Comparison of ENCODE assay signal across 8 cellular contexts in genomic region chr14:50619569-50620141, GRCh38. TPM values are rescaled to one million over a fixed set of nuclear protein-coding genes. Genes with fewer than 3 reads are reported as not detected.
DNase-seq lines count a peak whose midpoint lies in the region; ATAC-seq and TF ChIP-seq lines count a peak whose summit lies in the region.

No MANE protein-coding gene starts in this region.

- CTCF ChIA-PET in SK-N-SH (lab: Yijun Ruan, JAX) = interaction anchor here (0.7 to 3.2 kb wide), 26 partner anchors 8 to 298 kb away, joined by 3 to 50 read pairs (median 4); partner anchors contain the start of gene ATL1

- DNase-seq in NOMO-1 treated with DMSO at 0.1 percent for 48 hours (lab: John Stamatoyannopoulos, UW; ENCODE audit: unreplicated experiment) = peak; percentile 2
- no peak for DNase-seq in NOMO-1 treated with dmso at 0.1 percent for 144 hours (lab: John Stamatoyannopoulos, UW; ENCODE audit: unreplicated experiment)
- peak; percentile 27 for DNase-seq in SK-N-SH
- no peak for DNase-seq in gastrocnemius medialis
- DNase-seq in retina = no peak

- ATAC-seq in HG03378 (IDR thresholded peaks at IDR 0.05; ENCODE audit: unreplicated experiment) = peak; percentile 61
- no peak for ATAC-seq in gastroesophageal sphincter
- ATAC-seq in gastrocnemius medialis = no peak
- no peak for ATAC-seq in GM21526 (IDR thresholded peaks at IDR 0.05; ENCODE audit: low FRiP score, unreplicated experiment)

- no peak for TF ChIP-seq EP300 in SK-N-SH (IDR thresholded peaks at IDR 0.05; ENCODE audit: borderline replicate concordance in 1 of 2, low read depth in 1 of 2, low read length in 1 of 2)
- no peak for TF ChIP-seq EP300 in gastroesophageal sphincter (IDR thresholded peaks at IDR 0.05)

- no peak overlapping the region for H3K4me3 ChIP-seq in SK-N-SH (ENCODE audit: low read depth in 2 of 2, low read length in 1 of 2)
- no peak overlapping the region for H3K4me3 ChIP-seq in gastroesophageal sphincter
- H3K4me3 ChIP-seq in gastrocnemius medialis = no peak overlapping the region

- 90% methylated on average over 5 of the region's 5 CpGs for WGBS in SK-N-SH (ENCODE audit: low lambda C conversion rate)
- 56 to 76% methylated on average over 3 to 5 of the region's 5 CpGs for WGBS in gastroesophageal sphincter (ENCODE audit: low coverage in 1 of 2), 2 donors

- peak overlapping the region in 1 of 2 experiments; percentile 3; a peak in 1 of 4 replicates for H3K27ac ChIP-seq in SK-N-SH (ENCODE audit: low read depth in 2 of 2, low read length in 1 of 2)
- H3K27ac ChIP-seq in gastroesophageal sphincter = no peak overlapping the region
- no peak overlapping the region for H3K27ac ChIP-seq in gastrocnemius medialis

- H3K9ac ChIP-seq in SK-N-SH = no peak overlapping the region

- H3K4me1 ChIP-seq in SK-N-SH (ENCODE audit: control insufficient read depth in 1 of 2, insufficient read depth in 2 of 2, low read depth in 1 of 2, low read length in 1 of 2) (peaks cover 0 to 11% of the 10 kb centered on the region in 2 experiments; a peak in 1 of 4 replicates), gastroesophageal sphincter (no peaks in the 10 kb centered on the region), gastrocnemius medialis (no peaks in the 10 kb centered on the region)

- POLR2A ChIA-PET in SK-N-SH (lab: Yijun Ruan, JAX) = no interaction called here

- no peaks in the 10 kb centered on the region for H3K9me3 ChIP-seq in SK-N-SH
- H3K9me3 ChIP-seq in gastroesophageal sphincter = no peaks in the 10 kb centered on the region
- no peaks in the 10 kb centered on the region for H3K9me3 ChIP-seq in gastrocnemius medialis

- H3K36me3 ChIP-seq in SK-N-SH (replicated peaks in 1 of 2; ENCODE audit: control insufficient read depth in 1 of 2, insufficient read depth in 2 of 2, low read length in 1 of 2) = peaks cover 14 to 22% of the 10 kb centered on the region in 2 experiments
- peaks cover 0 to 57% of the 10 kb centered on the region in 2 donors for H3K36me3 ChIP-seq in gastroesophageal sphincter
- no peaks in the 10 kb centered on the region for H3K36me3 ChIP-seq in gastrocnemius medialis

- no peak for TF ChIP-seq POLR2A in gastroesophageal sphincter (IDR thresholded peaks at IDR 0.05)
- no peak for TF ChIP-seq POLR2A in gastrocnemius medialis (IDR thresholded peaks at IDR 0.05)

- H3K9me2 ChIP-seq in SK-N-SH = no peaks in the 10 kb centered on the region

- intact Hi-C loops in gastrocnemius medialis (cut with DNase I; ENCODE audit: low total_unique reads) = loop anchor here (5.0 kb wide), 2 partner anchors 93 to 158 kb away; no protein-coding TSS in a partner anchor

- no peak overlapping the region for H3K4me2 ChIP-seq in SK-N-SH

- TF ChIP-seq RAD21 in SK-N-SH (IDR thresholded peaks at IDR 0.05; ENCODE audit: low read length) = peak; percentile 69

- no peak overlapping the region for H2AFZ ChIP-seq in SK-N-SH (ENCODE audit: low read depth)

- peaks cover 9% of the 10 kb centered on the region for H3F3A ChIP-seq in SK-N-SH (replicated peaks; ENCODE audit: insufficient read depth)

- in situ Hi-C loops in gastrocnemius medialis (cut with MboI; ENCODE audit: low sequenced_read_pairs in 4 of 4) = loop anchor here in 2 of 4 donors (10.0 kb wide), 2 partner anchors 95 to 155 kb away; no protein-coding TSS in a partner anchor

- no peaks in the 10 kb centered on the region for H3K27me3 ChIP-seq in SK-N-SH (ENCODE audit: insufficient read depth)
- no peaks in the 10 kb centered on the region for H3K27me3 ChIP-seq in gastroesophageal sphincter
- H3K27me3 ChIP-seq in gastrocnemius medialis = no peaks in the 10 kb centered on the region

- TF ChIP-seq CTCF in SK-N-SH (IDR thresholded peaks at IDR 0.05) (peak; percentile 73), gastroesophageal sphincter (IDR thresholded peaks at IDR 0.05) (peak; percentile 19 to 61 (median 53)), gastrocnemius medialis (IDR thresholded peaks at IDR 0.05 in 4 of 5, conservative IDR thresholded peaks at IDR 0.05 in 1 of 5) (peak in 4 of 5 experiments; percentile 36 to 54 (median 50))

- H3K79me2 ChIP-seq in SK-N-SH (ENCODE audit: insufficient read depth) = no peaks in the 10 kb centered on the region

- H4K20me1 ChIP-seq in SK-N-SH (ENCODE audit: insufficient read depth) = no peaks in the 10 kb centered on the region

TF ChIP-seq in SK-N-SH, 30 proteins besides CTCF, POLR2A, EP300 and RAD21:
- TF ChIP-seq GATA2 (CRISPR knock-in tag; IDR thresholded peaks at IDR 0.05) (no peak), USF1 (IDR thresholded peaks at IDR 0.05; ENCODE audit: borderline replicate concordance, low read depth) (no peak), RXRA (IDR thresholded peaks at IDR 0.05; ENCODE audit: borderline replicate concordance, low read depth) (no peak), TCF12 (IDR thresholded peaks at IDR 0.05) (no peak), SMC3 (IDR thresholded peaks at IDR 0.05; ENCODE audit: low read depth, low read length) (peak; percentile 56), USF2 (IDR thresholded peaks at IDR 0.05; ENCODE audit: borderline replicate concordance, low read depth, low read length) (no peak)

RNA-seq across cellular contexts. Expression of gene SAV1, which starts 48.5 kb away (rescaled TPM):
- polyA plus RNA-seq in SK-N-SH (2012; rRNA removed) = 8.9 and 9.2 TPM in 2 replicates
- 14.4 and 17.2 TPM in 2 replicates for polyA plus RNA-seq in SK-N-SH (2012; cell fraction: cytosol; rRNA removed)
- 3.5 and 6.3 TPM in 2 replicates for polyA plus RNA-seq in SK-N-SH (2012; cell fraction: nucleus; rRNA removed)
- 10 to 100 TPM; 34.8 to 48.7 (median 42.5) TPM for total RNA-seq in gastroesophageal sphincter
- total RNA-seq in gastrocnemius medialis = 10 to 100 TPM; 18.3 to 68.7 (median 36.8) TPM

RNA-seq across cellular contexts. Expression of gene ATL1, which starts 59.7 kb away (rescaled TPM):
- 7.3 and 9.0 TPM in 2 replicates for polyA plus RNA-seq in SK-N-SH (2012; rRNA removed)
- 8.7 and 11.1 TPM in 2 replicates for polyA plus RNA-seq in SK-N-SH (2012; cell fraction: cytosol; rRNA removed)
- 2.9 and 5.2 TPM in 2 replicates for polyA plus RNA-seq in SK-N-SH (2012; cell fraction: nucleus; rRNA removed)
- 10 to 100 TPM; 17.2 to 22.3 (median 21.6) TPM for total RNA-seq in gastroesophageal sphincter
- 1 to 10 TPM in 1 of 4 donors, under 1 TPM in 3; 0.15 to 1.3 (median 0.58) TPM for total RNA-seq in gastrocnemius medialis

Comparison
In these comparisons a context has a peak if more than half of its experiments do, and no peak if none do; other contexts are left out.
1. DNase-seq: peak in NOMO-1 treated with DMSO at 0.1 percent for 48 hours (single experiment) and SK-N-SH (single experiment); none in NOMO-1 treated with dmso at 0.1 percent for 144 hours (single experiment), gastrocnemius medialis (0 of 2) and retina (single experiment).
2. RNA of gene ATL1, which starts 59.7 kb away (total RNA-seq): 17.2 to 22.3 TPM in gastroesophageal sphincter; 0.15 to 1.3 TPM in gastrocnemius medialis; every median in the first group is over 4 times any median in the second.
3. Peak in every context shown above with its lines, with median percentiles within 50 percentile points of each other: CTCF ChIP-seq.